12 cellular contexts compared by ENCODE assay signal in the genomic region with DNA sequence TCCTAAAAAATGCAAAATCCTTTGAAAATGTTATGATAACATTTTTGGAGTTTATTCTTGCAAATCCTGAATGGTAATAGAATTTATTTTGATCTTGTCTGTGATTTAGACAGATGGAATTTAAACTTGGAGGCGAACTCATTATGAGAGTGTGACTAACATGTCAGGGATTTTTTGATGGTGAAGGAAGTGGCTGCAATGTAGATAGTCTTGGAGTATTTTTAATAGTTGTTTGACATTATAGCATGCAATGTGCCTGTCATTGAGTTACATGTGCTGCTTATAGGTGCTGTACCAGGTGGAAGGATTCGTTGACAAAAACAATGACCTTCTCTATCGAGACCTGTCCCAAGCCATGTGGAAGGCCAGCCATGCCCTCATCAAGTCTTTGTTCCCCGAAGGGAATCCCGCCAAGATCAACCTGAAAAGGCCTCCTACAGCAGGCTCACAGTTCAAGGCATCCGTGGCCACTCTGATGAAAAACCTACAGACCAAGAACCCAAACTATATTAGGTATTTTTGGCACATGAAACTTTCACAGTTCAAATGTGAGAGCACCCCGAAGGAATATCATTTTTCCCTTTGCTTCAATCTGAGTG.
DNase-seq lines count a peak whose midpoint lies in the region; ATAC-seq, FAIRE-seq and TF ChIP-seq lines count a peak whose summit lies in the region.
"Had no signal": no experiment of that assay in that cellular context is flagged by ENCODE, and none has a peak within 500 bp of the region (broad histone marks: within the 10 kb centered on the region; RNA-seq: fewer than 3 reads in every experiment).

No MANE protein-coding gene starts in this region.

- peaks cover 69% of the 10 kb centered on the region for H3K36me3 Mint-ChIP-seq in MCF 10A (ENCODE audit: insufficient read depth, unreplicated experiment)

- POLR2A ChIA-PET in MCF 10A (lab: Yijun Ruan, JAX): interaction anchor here (0.7 to 1.1 kb wide), 3 partner anchors 10 to 24 kb away, joined by 3 to 7 read pairs (median 3); no protein-coding TSS in a partner anchor

- H3K27ac ChIP-seq in breast epithelium (no peak overlapping the region), ascending aorta (peak overlapping the region; percentile 73 to 81), gastroesophageal sphincter (no peak overlapping the region), dorsolateral prefrontal cortex (peak overlapping the region in 1 of 59 donors; percentile 7)

- no peaks in the 10 kb centered on the region for H3K9me3 Mint-ChIP-seq in MCF 10A (ENCODE audit: unreplicated experiment)

- H3K36me3 ChIP-seq in breast epithelium: no peaks in the 10 kb centered on the region
- H3K36me3 ChIP-seq in ascending aorta: peaks cover 16 to 21% of the 10 kb centered on the region in 2 donors
- H3K36me3 ChIP-seq in gastroesophageal sphincter: peaks cover 0 to 20% of the 10 kb centered on the region in 2 donors

- TF ChIP-seq POLR2A in breast epithelium (IDR thresholded peaks at IDR 0.05) (no peak), gastroesophageal sphincter (IDR thresholded peaks at IDR 0.05) (no peak)

- no peaks in the 10 kb centered on the region for H3K4me1 ChIP-seq in breast epithelium
- peaks cover 0 to 26% of the 10 kb centered on the region in 2 donors for H3K4me1 ChIP-seq in ascending aorta
- peaks cover 0 to 8% (median 0%) of the 10 kb centered on the region in 3 donors for H3K4me1 ChIP-seq in gastroesophageal sphincter

- no peak for TF ChIP-seq CTCF in MCF 10A (IDR thresholded peaks at IDR 0.05; ENCODE audit: unreplicated experiment)
- TF ChIP-seq CTCF in breast epithelium (IDR thresholded peaks at IDR 0.05): no peak
- no peak for TF ChIP-seq CTCF in ascending aorta (IDR thresholded peaks at IDR 0.05)
- no peak for TF ChIP-seq CTCF in gastroesophageal sphincter (IDR thresholded peaks at IDR 0.05)
- no peak for TF ChIP-seq CTCF in dorsolateral prefrontal cortex (IDR thresholded peaks at IDR 0.05 in 54 of 56, conservative IDR thresholded peaks at IDR 0.05 in 2 of 56; ENCODE audit: low read depth in 1 of 56, partially characterized antibody in 56 of 56)

- H3K27ac Mint-ChIP-seq in MCF 10A (ENCODE audit: low read depth, unreplicated experiment): peak overlapping the region; percentile 57

- no peaks in the 10 kb centered on the region for H3K9me3 ChIP-seq in breast epithelium
- H3K9me3 ChIP-seq in ascending aorta: no peaks in the 10 kb centered on the region
- H3K9me3 ChIP-seq in gastroesophageal sphincter: no peaks in the 10 kb centered on the region

- H3K27me3 ChIP-seq in breast epithelium (no peaks in the 10 kb centered on the region), ascending aorta (no peaks in the 10 kb centered on the region), gastroesophageal sphincter (no peaks in the 10 kb centered on the region), dorsolateral prefrontal cortex (no peaks in the 10 kb centered on the region)

- H3K4me1 Mint-ChIP-seq in MCF 10A (ENCODE audit: insufficient read depth, unreplicated experiment): peaks cover 13% of the 10 kb centered on the region

- ATAC-seq in gastroesophageal sphincter: no peak

- FAIRE-seq in urothelium cell line (lab: Jason Lieb, UNC): no peak

- DNase-seq in MCF 10A (ENCODE audit: unreplicated experiment): peak; percentile 34
- DNase-seq in breast epithelium (ENCODE audit: low spot score in 2 of 2): no peak
- no peak for DNase-seq in ascending aorta (ENCODE audit: low spot score in 2 of 2)
- peak; percentile 49 for DNase-seq in hepatic stellate cell (ENCODE audit: low spot score)
- DNase-seq in urothelium cell line (ENCODE audit: low spot score): peak; percentile 23
- no peak for DNase-seq in midbrain (lab: John Stamatoyannopoulos, UW)
- DNase-seq in dorsolateral prefrontal cortex: no peak
- DNase-seq: cortex of kidney, KG1, SHP77 treated with DMSO at 0.1 percent for 48 hours, small intestine had no signal

- no peak for TF ChIP-seq EP300 in gastroesophageal sphincter (IDR thresholded peaks at IDR 0.05)

- intact Hi-C loops in MCF 10A (cut with micrococcal nuclease) (no loop called here), breast epithelium (cut with DNase I; ENCODE audit: low total_unique reads) (no loop called here), ascending aorta (cut with DNase I) (loop anchor here (5.0 kb wide), 1 partner anchor 140 kb away; a partner anchor contains a TSS), dorsolateral prefrontal cortex (cut with DNase I) (no loop called here)

- H3K4me3 Mint-ChIP-seq in MCF 10A (ENCODE audit: unreplicated experiment): no peak overlapping the region

- 76 to 80% methylated on average over 4 to 5 of the region's 7 CpGs for WGBS in gastroesophageal sphincter (ENCODE audit: low coverage in 1 of 2), 2 donors

- H3K4me3 ChIP-seq in breast epithelium (no peak overlapping the region), ascending aorta (no peak overlapping the region), gastroesophageal sphincter (no peak overlapping the region), dorsolateral prefrontal cortex (no peak overlapping the region)

- BruUV-seq in MCF 10A (replicated peaks; lab: Mats Ljungman, UMichigan): no TSS peak

- CTCF ChIA-PET in MCF 10A (lab: Yijun Ruan, JAX): no interaction called here

- no peaks in the 10 kb centered on the region for H3K27me3 Mint-ChIP-seq in MCF 10A (ENCODE audit: insufficient read depth, unreplicated experiment)

Comparison
In these comparisons a context has a peak if more than half of its experiments do, and no peak if none do; other contexts are left out.
1. DNase-seq: peak in MCF 10A (single experiment), hepatic stellate cell (single experiment) and urothelium cell line (single experiment); none in breast epithelium (0 of 2), ascending aorta (0 of 2), midbrain (single experiment) and dorsolateral prefrontal cortex (0 of 10).
2. H3K27ac ChIP-seq: peak in ascending aorta (2 of 2); none in breast epithelium (0 of 2) and gastroesophageal sphincter (0 of 4).